ENCODE assay signal across 1 cellular context in genomic region chr1:108051625-108052382, GRCh38.
A peak's percentile ranks its signal among the peaks of the same experiment; 100 is the strongest.
TF ChIP-seq lines count a peak whose summit lies in the region.

No MANE protein-coding gene starts in this region.

TF ChIP-seq in HepG2, 621 proteins besides CTCF, POLR2A, EP300 and RAD21 (continued from another document and continues in another):
- TF ChIP-seq, protein P1, sequence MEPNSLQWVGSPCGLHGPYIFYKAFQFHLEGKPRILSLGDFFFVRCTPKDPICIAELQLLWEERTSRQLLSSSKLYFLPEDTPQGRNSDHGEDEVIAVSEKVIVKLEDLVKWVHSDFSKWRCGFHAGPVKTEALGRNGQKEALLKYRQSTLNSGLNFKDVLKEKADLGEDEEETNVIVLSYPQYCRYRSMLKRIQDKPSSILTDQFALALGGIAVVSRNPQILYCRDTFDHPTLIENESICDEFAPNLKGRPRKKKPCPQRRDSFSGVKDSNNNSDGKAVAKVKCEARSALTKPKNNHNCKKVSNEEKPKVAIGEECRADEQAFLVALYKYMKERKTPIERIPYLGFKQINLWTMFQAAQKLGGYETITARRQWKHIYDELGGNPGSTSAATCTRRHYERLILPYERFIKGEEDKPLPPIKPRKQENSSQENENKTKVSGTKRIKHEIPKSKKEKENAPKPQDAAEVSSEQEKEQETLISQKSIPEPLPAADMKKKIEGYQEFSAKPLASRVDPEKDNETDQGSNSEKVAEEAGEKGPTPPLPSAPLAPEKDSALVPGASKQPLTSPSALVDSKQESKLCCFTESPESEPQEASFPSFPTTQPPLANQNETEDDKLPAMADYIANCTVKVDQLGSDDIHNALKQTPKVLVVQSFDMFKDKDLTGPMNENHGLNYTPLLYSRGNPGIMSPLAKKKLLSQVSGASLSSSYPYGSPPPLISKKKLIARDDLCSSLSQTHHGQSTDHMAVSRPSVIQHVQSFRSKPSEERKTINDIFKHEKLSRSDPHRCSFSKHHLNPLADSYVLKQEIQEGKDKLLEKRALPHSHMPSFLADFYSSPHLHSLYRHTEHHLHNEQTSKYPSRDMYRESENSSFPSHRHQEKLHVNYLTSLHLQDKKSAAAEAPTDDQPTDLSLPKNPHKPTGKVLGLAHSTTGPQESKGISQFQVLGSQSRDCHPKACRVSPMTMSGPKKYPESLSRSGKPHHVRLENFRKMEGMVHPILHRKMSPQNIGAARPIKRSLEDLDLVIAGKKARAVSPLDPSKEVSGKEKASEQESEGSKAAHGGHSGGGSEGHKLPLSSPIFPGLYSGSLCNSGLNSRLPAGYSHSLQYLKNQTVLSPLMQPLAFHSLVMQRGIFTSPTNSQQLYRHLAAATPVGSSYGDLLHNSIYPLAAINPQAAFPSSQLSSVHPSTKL (CRISPR knock-in tag; IDR thresholded peaks at IDR 0.05): peak; percentile 66
- TF ChIP-seq ZMAT5 (CRISPR knock-in tag; IDR thresholded peaks at IDR 0.05; ENCODE audit: borderline replicate concordance, low read depth) (no peak), ZNF781 (CRISPR knock-in tag; IDR thresholded peaks at IDR 0.05; ENCODE audit: borderline replicate concordance, not compliant biosample characterization) (no peak), AFF4 (CRISPR knock-in tag; IDR thresholded peaks at IDR 0.05) (no peak), THYN1 (CRISPR knock-in tag; IDR thresholded peaks at IDR 0.05; ENCODE audit: borderline replicate concordance, low read depth) (no peak), GLMP (CRISPR knock-in tag; IDR thresholded peaks at IDR 0.05; ENCODE audit: borderline replicate concordance) (no peak), NPAS2 (CRISPR knock-in tag; IDR thresholded peaks at IDR 0.05; ENCODE audit: borderline replicate concordance) (no peak), ZNF761 (CRISPR knock-in tag; conservative IDR thresholded peaks at IDR 0.05) (no peak), SKI (IDR thresholded peaks at IDR 0.05; ENCODE audit: partially characterized antibody) (no peak), SIX1 (CRISPR knock-in tag; IDR thresholded peaks at IDR 0.05; ENCODE audit: borderline replicate concordance) (peak; percentile 98), GATA4 (IDR thresholded peaks at IDR 0.05; ENCODE audit: borderline replicate concordance, low read depth) (no peak), ZNF740 (CRISPR knock-in tag; IDR thresholded peaks at IDR 0.05) (no peak), RARA (CRISPR knock-in tag; IDR thresholded peaks at IDR 0.05) (0 out of 2 replicates have a peak, but pooled peaks have one; percentile 9), NR2F6 (IDR thresholded peaks at IDR 0.05) (0 out of 2 replicates have a peak, but pooled peaks have one; percentile 35), NR2F6 (CRISPR knock-in tag; IDR thresholded peaks at IDR 0.05) (no peak), ZFP41 (CRISPR knock-in tag; IDR thresholded peaks at IDR 0.05; ENCODE audit: borderline replicate concordance) (no peak), ZNF143 (CRISPR knock-in tag; IDR thresholded peaks at IDR 0.05) (no peak), RXRA (CRISPR knock-in tag; IDR thresholded peaks at IDR 0.05) (no peak), ELF1 (CRISPR knock-in tag; IDR thresholded peaks at IDR 0.05) (no peak), HCFC1 (IDR thresholded peaks at IDR 0.05; ENCODE audit: low read depth, low read length) (no peak), KLF9 (CRISPR knock-in tag; IDR thresholded peaks at IDR 0.05; ENCODE audit: low read depth) (no peak), GATAD1 (CRISPR knock-in tag; IDR thresholded peaks at IDR 0.05) (no peak), TAF1 (CRISPR knock-in tag; IDR thresholded peaks at IDR 0.05) (no peak), TCF7L2 (IDR thresholded peaks at IDR 0.05; ENCODE audit: low read depth, low read length) (0 out of 2 replicates have a peak, but pooled peaks have one; percentile 28), HOXA5 (CRISPR knock-in tag; IDR thresholded peaks at IDR 0.05) (no peak), ZBTB49 (CRISPR knock-in tag; IDR thresholded peaks at IDR 0.05; ENCODE audit: borderline replicate concordance) (no peak), MYC (CRISPR knock-in tag; IDR thresholded peaks at IDR 0.05; ENCODE audit: borderline replicate concordance) (no peak), ZNF44 (CRISPR knock-in tag; IDR thresholded peaks at IDR 0.05) (no peak), SMYD3 (CRISPR knock-in tag; IDR thresholded peaks at IDR 0.05) (no peak), TSC22D2 (CRISPR knock-in tag; IDR thresholded peaks at IDR 0.05; ENCODE audit: borderline replicate concordance) (no peak), ZFYVE20 (CRISPR knock-in tag; IDR thresholded peaks at IDR 0.05; ENCODE audit: borderline replicate concordance, low read depth) (no peak), KDM5A (IDR thresholded peaks at IDR 0.05; ENCODE audit: borderline replicate concordance, low read length) (no peak), NR2F2 (IDR thresholded peaks at IDR 0.05; ENCODE audit: borderline replicate concordance, low read depth) (0 out of 2 replicates have a peak, but pooled peaks have one; percentile 34), REXO4 (CRISPR knock-in tag; IDR thresholded peaks at IDR 0.05; ENCODE audit: borderline replicate concordance) (no peak), AHDC1 (CRISPR knock-in tag; IDR thresholded peaks at IDR 0.05; ENCODE audit: borderline replicate concordance) (peak; percentile 30; the same call in 1 of the 2 replicates)
- TF ChIP-seq, protein P2, sequence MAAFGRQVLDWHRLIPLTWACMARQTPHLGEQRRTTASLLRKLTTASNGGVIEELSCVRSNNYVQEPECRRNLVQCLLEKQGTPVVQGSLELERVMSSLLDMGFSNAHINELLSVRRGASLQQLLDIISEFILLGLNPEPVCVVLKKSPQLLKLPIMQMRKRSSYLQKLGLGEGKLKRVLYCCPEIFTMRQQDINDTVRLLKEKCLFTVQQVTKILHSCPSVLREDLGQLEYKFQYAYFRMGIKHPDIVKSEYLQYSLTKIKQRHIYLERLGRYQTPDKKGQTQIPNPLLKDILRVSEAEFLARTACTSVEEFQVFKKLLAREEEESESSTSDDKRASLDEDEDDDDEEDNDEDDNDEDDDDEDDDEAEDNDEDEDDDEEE (CRISPR knock-in tag; IDR thresholded peaks at IDR 0.05): no peak
- TF ChIP-seq, protein P3, sequence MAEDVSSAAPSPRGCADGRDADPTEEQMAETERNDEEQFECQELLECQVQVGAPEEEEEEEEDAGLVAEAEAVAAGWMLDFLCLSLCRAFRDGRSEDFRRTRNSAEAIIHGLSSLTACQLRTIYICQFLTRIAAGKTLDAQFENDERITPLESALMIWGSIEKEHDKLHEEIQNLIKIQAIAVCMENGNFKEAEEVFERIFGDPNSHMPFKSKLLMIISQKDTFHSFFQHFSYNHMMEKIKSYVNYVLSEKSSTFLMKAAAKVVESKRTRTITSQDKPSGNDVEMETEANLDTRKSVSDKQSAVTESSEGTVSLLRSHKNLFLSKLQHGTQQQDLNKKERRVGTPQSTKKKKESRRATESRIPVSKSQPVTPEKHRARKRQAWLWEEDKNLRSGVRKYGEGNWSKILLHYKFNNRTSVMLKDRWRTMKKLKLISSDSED (CRISPR knock-in tag; IDR thresholded peaks at IDR 0.05): no peak
- TF ChIP-seq, protein P4, sequence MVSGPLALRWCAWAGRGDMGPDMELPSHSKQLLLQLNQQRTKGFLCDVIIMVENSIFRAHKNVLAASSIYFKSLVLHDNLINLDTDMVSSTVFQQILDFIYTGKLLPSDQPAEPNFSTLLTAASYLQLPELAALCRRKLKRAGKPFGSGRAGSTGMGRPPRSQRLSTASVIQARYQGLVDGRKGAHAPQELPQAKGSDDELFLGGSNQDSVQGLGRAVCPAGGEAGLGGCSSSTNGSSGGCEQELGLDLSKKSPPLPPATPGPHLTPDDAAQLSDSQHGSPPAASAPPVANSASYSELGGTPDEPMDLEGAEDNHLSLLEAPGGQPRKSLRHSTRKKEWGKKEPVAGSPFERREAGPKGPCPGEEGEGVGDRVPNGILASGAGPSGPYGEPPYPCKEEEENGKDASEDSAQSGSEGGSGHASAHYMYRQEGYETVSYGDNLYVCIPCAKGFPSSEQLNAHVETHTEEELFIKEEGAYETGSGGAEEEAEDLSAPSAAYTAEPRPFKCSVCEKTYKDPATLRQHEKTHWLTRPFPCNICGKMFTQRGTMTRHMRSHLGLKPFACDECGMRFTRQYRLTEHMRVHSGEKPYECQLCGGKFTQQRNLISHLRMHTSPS (CRISPR knock-in tag; IDR thresholded peaks at IDR 0.05; ENCODE audit: low read depth): no peak
